In genomic region chr5:66408561-66408960, GRCh38 we compare ENCODE assay signal across 11 cellular contexts.
"Had no signal": no experiment of that assay in that cellular context is flagged by ENCODE, and none has a peak within 500 bp of the region (broad histone marks: within the 10 kb centered on the region; RNA-seq: fewer than 3 reads in every experiment).

No MANE protein-coding gene starts in this region.

- H3K4me2 ChIP-seq: GM23338 had no signal

- H3K27ac Mint-ChIP-seq: GM23338, HFFc6 had no signal

- H3K9ac ChIP-seq: GM23248 had no signal

- H3K36me3 ChIP-seq: HAP-1 had no signal

- H3K9me3 ChIP-seq: HAP-1 had no signal

- H3K4me1 ChIP-seq: HAP-1 had no signal

- H3K27ac ChIP-seq: GM23248 had no signal

- FAIRE-seq: H1, H54 had no signal

- H3K4me1 Mint-ChIP-seq: GM23338 had no signal

- DNase-seq: GM23248, GOT3, H7, H9, HCEC 1CT, HFFc6 had no signal

- H3K4me3 ChIP-seq: GM23248, GM23338, HAP-1 had no signal

- H2AFZ ChIP-seq: GM23248, GM23338 had no signal

- H3K4me3 Mint-ChIP-seq: GM23338, H9, HFFc6 had no signal

- ATAC-seq: GM23338, HCT116 had no signal
